6 cellular contexts compared by ENCODE assay signal in the genomic region with DNA sequence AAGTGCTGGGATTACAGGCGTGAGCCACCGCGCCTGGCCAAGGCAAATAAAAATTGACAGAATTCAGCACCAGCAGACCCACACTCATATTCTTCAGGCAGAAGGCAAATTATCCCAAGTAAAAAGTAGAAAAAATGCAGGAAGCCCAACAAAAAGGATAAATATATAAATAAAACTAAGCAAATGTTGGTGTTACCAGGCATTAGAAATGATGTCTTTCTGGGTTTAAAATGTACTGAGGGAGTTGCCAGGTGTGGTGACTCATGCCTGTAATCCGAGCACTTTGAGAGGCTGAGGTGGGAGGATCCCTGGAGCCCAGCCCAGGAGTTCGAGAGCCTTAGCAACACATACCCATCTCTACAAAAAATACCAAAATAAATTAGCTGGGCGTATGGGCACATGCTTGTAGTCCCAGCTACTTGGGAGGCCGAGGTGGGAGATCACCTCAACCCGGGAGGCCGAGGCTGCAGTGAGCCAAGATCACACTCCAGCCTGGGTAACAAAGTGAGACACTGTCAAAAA. TPM values are rescaled to one million over a fixed set of nuclear protein-coding genes. Genes with fewer than 3 reads are reported as not detected.
DNase-seq lines count a peak whose midpoint lies in the region; ATAC-seq and TF ChIP-seq lines count a peak whose summit lies in the region.

No MANE protein-coding gene starts in this region.

- intact Hi-C loops in left colon (cut with DNase I, micrococcal nuclease) = no loop called here

- peaks cover 18% of the 10 kb centered on the region for H3K4me1 ChIP-seq in SJCRH30

- no peak for TF ChIP-seq CTCF in GM10248 (IDR thresholded peaks at IDR 0.05; ENCODE audit: control extremely low read depth, extremely low read depth, low read depth, missing control alignments)

- H3K4me3 ChIP-seq in SJCRH30 = no peak overlapping the region

- DNase-seq in DMS53 (lab: John Stamatoyannopoulos, UW) (peak; percentile 97), SJCRH30 (peak; percentile 71 to 79), left colon (peak; percentile 67 to 80), GM10248 (ENCODE audit: extremely low spot score) (no peak)
- no peak for DNase-seq in stimulated activated CD4-positive, alpha-beta T cell treated with anti-CD3 and anti-CD28 coated beads, Interleukin-15, amount 100 ng/mL, for 24 hours

- H3K27me3 ChIP-seq in SJCRH30 = no peaks in the 10 kb centered on the region

- CTCF ChIA-PET in GM10248 (lab: Yijun Ruan, JAX) = no interaction called here

- no peak overlapping the region for H3K27ac ChIP-seq in SJCRH30

- H3K9me3 ChIP-seq in SJCRH30 (replicated peaks) = no peaks in the 10 kb centered on the region

- POLR2A ChIA-PET in GM10248 (lab: Yijun Ruan, JAX) = no interaction called here

- ATAC-seq in left colon (peak; percentile 79), GM19023 (IDR thresholded peaks at IDR 0.05; ENCODE audit: unreplicated experiment) (no peak)

- H3K36me3 ChIP-seq in SJCRH30 = peaks cover 55% of the 10 kb centered on the region

RNA-seq across cellular contexts. Expression of a gene that starts 6.3 kb away (rescaled TPM):
- total RNA-seq in SJCRH30 (2014; rRNA removed; shearing (Covaris generic)) = 66.0 and 78.7 TPM in 2 replicates
- 10 to 100 TPM; 80.6 to 94.2 TPM for total RNA-seq in left colon

RNA-seq across cellular contexts. Expression of a gene that starts 6.4 kb away (rescaled TPM):
- total RNA-seq in SJCRH30 (2014; rRNA removed; shearing (Covaris generic)) = 22.1 and 22.3 TPM in 2 replicates
- total RNA-seq in left colon = 10 to 100 TPM; 67.3 to 86.7 TPM

RNA-seq across cellular contexts. Expression of a gene that starts 9.8 kb away (rescaled TPM):
- total RNA-seq in SJCRH30 (2014; rRNA removed; shearing (Covaris generic)) = 23.9 and 25.3 TPM in 2 replicates
- total RNA-seq in left colon = 10 to 100 TPM; 15.5 to 18.7 TPM

RNA-seq across cellular contexts. Expression of a gene that starts 10.5 kb away (rescaled TPM):
- total RNA-seq in SJCRH30 (2014; rRNA removed; shearing (Covaris generic)) = 18.7 and 27.4 TPM in 2 replicates
- 10 to 100 TPM; 49.2 to 58.7 TPM for total RNA-seq in left colon

RNA-seq across cellular contexts. Expression of a gene that starts 12.9 kb away (rescaled TPM):
- 0.15 and 0.47 TPM in 2 replicates for total RNA-seq in SJCRH30 (2014; rRNA removed; shearing (Covaris generic))
- under 1 TPM; 0.67 to 0.89 TPM for total RNA-seq in left colon

Comparison
In these comparisons a context has a peak if more than half of its experiments do, and no peak if none do; other contexts are left out.
1. DNase-seq: peak in DMS53 (single experiment), SJCRH30 (2 of 2) and left colon (2 of 2); none in stimulated activated CD4-positive, alpha-beta T cell treated with anti-CD3 and anti-CD28 coated beads, Interleukin-15, amount 100 ng/mL, for 24 hours (single experiment) and GM10248 (single experiment).